Comparison of ENCODE assay signal across 9 cellular contexts in the genomic region with DNA sequence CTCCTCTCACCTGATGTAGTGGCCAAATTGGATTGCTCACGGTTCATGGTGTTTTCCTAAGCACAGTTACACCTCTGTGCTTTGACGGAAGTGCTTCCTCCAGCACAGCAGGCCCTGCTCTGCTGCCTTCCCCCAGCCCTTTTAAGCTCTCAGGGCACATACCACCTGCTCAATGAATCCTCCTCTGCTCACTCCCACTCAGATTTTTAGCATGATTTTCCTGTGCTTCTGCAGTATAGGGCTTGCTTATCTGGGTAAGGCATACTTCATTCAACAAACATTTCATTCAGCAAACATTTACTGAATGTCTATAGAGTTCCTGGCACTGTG.
DNase-seq lines count a peak whose midpoint lies in the region; ATAC-seq, FAIRE-seq and TF ChIP-seq lines count a peak whose summit lies in the region.
"Had no signal": no experiment of that assay in that cellular context is flagged by ENCODE, and none has a peak within 500 bp of the region (broad histone marks: within the 10 kb centered on the region; RNA-seq: fewer than 3 reads in every experiment).

No MANE protein-coding gene starts in this region.

- H3K27ac Mint-ChIP-seq in astrocyte (ENCODE audit: unreplicated experiment) = no peak overlapping the region

- H3K27ac ChIP-seq in astrocyte (ENCODE audit: low read depth, low read length) (no peak overlapping the region), stomach (peak overlapping the region; percentile 62 to 87 (median 80)), caudate nucleus (ENCODE audit: low read depth, low read length) (no peak overlapping the region)

- TF ChIP-seq POLR2A in stomach (IDR thresholded peaks at IDR 0.05) = no peak

- WGBS in stomach, 5 donors = 16 to 59% (median 29%) methylated on average over 2 of the region's 2 CpGs

- no peaks in the 10 kb centered on the region for H3K9me3 ChIP-seq in astrocyte (ENCODE audit: insufficient read depth, low read depth, low read length)
- no peaks in the 10 kb centered on the region for H3K9me3 ChIP-seq in stomach

- H3K36me3 ChIP-seq in astrocyte (ENCODE audit: insufficient read depth, low read length) (no peaks in the 10 kb centered on the region), stomach (no peaks in the 10 kb centered on the region)

- TF ChIP-seq RAD21 in Ishikawa (IDR thresholded peaks at IDR 0.05; ENCODE audit: low read depth) = no peak; the same call in 1 of the 2 replicates

- H3K4me3 ChIP-seq in astrocyte (ENCODE audit: insufficient read depth, low read depth, low read length) (no peak overlapping the region), stomach (no peak overlapping the region)

- TF ChIP-seq CTCF in astrocyte (IDR thresholded peaks at IDR 0.05; ENCODE audit: insufficient read depth, low read depth, low read length) (no peak), stomach (IDR thresholded peaks at IDR 0.05) (no peak)

- H3K9ac ChIP-seq in astrocyte (ENCODE audit: low read length) = no peak overlapping the region

- no peak for FAIRE-seq in astrocyte (lab: Jason Lieb, UNC)
- FAIRE-seq: frontal cortex had no signal

- ATAC-seq in activated T-cell treated with anti-CD3 and anti-CD28 coated beads, Interleukin-2, amount 50 U/mL, for 4 hours = peak; percentile 57 to 73

- no peak overlapping the region for H3K4me3 Mint-ChIP-seq in activated T-cell treated with anti-CD3 and anti-CD28 coated beads, Interleukin-2, amount 50 U/mL, for 4 hours
- H3K4me3 Mint-ChIP-seq in astrocyte (ENCODE audit: unreplicated experiment) = no peak overlapping the region

- H3K9me3 Mint-ChIP-seq in activated T-cell treated with anti-CD3 and anti-CD28 coated beads, Interleukin-2, amount 50 U/mL, for 4 hours = no peaks in the 10 kb centered on the region
- H3K9me3 Mint-ChIP-seq in astrocyte (ENCODE audit: unreplicated experiment) = peaks cover 5% of the 10 kb centered on the region

- H3K27me3 Mint-ChIP-seq in activated T-cell treated with anti-CD3 and anti-CD28 coated beads, Interleukin-2, amount 50 U/mL, for 4 hours (ENCODE audit: low read depth) = no peaks in the 10 kb centered on the region
- H3K27me3 Mint-ChIP-seq in astrocyte (ENCODE audit: low read depth, unreplicated experiment) = peaks cover 2% of the 10 kb centered on the region

- peak overlapping the region; percentile 8 for H3K4me2 ChIP-seq in astrocyte (ENCODE audit: low read length)

- H3K27me3 ChIP-seq in astrocyte (ENCODE audit: insufficient read depth, low read length) (no peaks in the 10 kb centered on the region), stomach (no peaks in the 10 kb centered on the region)

- H3K4me1 Mint-ChIP-seq in activated T-cell treated with anti-CD3 and anti-CD28 coated beads, Interleukin-2, amount 50 U/mL, for 4 hours (ENCODE audit: low read depth) = peaks cover 46% of the 10 kb centered on the region
- H3K4me1 Mint-ChIP-seq in astrocyte (ENCODE audit: low read depth, unreplicated experiment) = peaks cover 29% of the 10 kb centered on the region

- H3K4me1 ChIP-seq in astrocyte (ENCODE audit: insufficient read depth, low read length) (peaks cover 8% of the 10 kb centered on the region), stomach (peaks cover 35 to 45% (median 41%) of the 10 kb centered on the region in 4 donors)

- DNase-seq in activated T-cell treated with anti-CD3 and anti-CD28 coated beads, Interleukin-2, amount 50 U/mL, for 4 hours = peak; percentile 10
- DNase-seq in activated T-cell treated with anti-CD3 and anti-CD28 coated beads, Interleukin-2, amount 50 U/mL, for 1 hour = no peak
- DNase-seq in astrocyte (ENCODE audit: low read depth) (peak; percentile 81), stomach (no peak), mesenteric fat pad (ENCODE audit: low spot score) (no peak), caudate nucleus (lab: John Stamatoyannopoulos, UW) (no peak), Ammon's horn (ENCODE audit: low spot score) (no peak)

- H2AFZ ChIP-seq in astrocyte (ENCODE audit: low read depth, low read length) = no peak overlapping the region

- no peaks in the 10 kb centered on the region for H4K20me1 ChIP-seq in astrocyte (ENCODE audit: insufficient read depth, low read length)

- peak; percentile 95 for TF ChIP-seq EP300 in Ishikawa (IDR thresholded peaks at IDR 0.05; ENCODE audit: borderline replicate concordance)
- TF ChIP-seq EP300 in stomach (IDR thresholded peaks at IDR 0.05) = no peak

- intact Hi-C loops in stomach (cut with DNase I; ENCODE audit: low total_unique reads) = no loop called here

- H3K79me2 ChIP-seq in astrocyte (ENCODE audit: insufficient read depth, low read length) = no peaks in the 10 kb centered on the region

- H3K36me3 Mint-ChIP-seq in activated T-cell treated with anti-CD3 and anti-CD28 coated beads, Interleukin-2, amount 50 U/mL, for 4 hours (ENCODE audit: insufficient read depth) = no peaks in the 10 kb centered on the region
- H3K36me3 Mint-ChIP-seq in astrocyte (ENCODE audit: low read depth, unreplicated experiment) = no peaks in the 10 kb centered on the region

TF ChIP-seq in Ishikawa, 13 proteins besides CTCF, POLR2A, EP300 and RAD21:
- TF ChIP-seq TEAD4 (IDR thresholded peaks at IDR 0.05) (peak; percentile 93), CEBPB (IDR thresholded peaks at IDR 0.05) (0 out of 2 replicates have a peak, but pooled peaks have one; percentile 24), TAF1 (IDR thresholded peaks at IDR 0.05; ENCODE audit: low read depth) (no peak), NFIC (IDR thresholded peaks at IDR 0.05) (peak; percentile 87), FOXM1 (IDR thresholded peaks at IDR 0.05; ENCODE audit: borderline replicate concordance, low read depth) (peak; percentile 89), REST (IDR thresholded peaks at IDR 0.05; ENCODE audit: low read depth) (no peak), ZBTB7A (IDR thresholded peaks at IDR 0.05; ENCODE audit: low read depth) (no peak), YY1 (IDR thresholded peaks at IDR 0.05; ENCODE audit: low read depth) (no peak), TCF12 (IDR thresholded peaks at IDR 0.05; ENCODE audit: low read depth) (peak; percentile 94), MAX (IDR thresholded peaks at IDR 0.05) (peak; percentile 34), CREB1 (IDR thresholded peaks at IDR 0.05; ENCODE audit: low read depth) (no peak), EGR1 (IDR thresholded peaks at IDR 0.05) (peak; percentile 74; the same call in 1 of the 2 replicates)
- TF ChIP-seq, protein P1, sequence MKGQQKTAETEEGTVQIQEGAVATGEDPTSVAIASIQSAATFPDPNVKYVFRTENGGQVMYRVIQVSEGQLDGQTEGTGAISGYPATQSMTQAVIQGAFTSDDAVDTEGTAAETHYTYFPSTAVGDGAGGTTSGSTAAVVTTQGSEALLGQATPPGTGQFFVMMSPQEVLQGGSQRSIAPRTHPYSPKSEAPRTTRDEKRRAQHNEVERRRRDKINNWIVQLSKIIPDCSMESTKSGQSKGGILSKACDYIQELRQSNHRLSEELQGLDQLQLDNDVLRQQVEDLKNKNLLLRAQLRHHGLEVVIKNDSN (IDR thresholded peaks at IDR 0.05) = peak; percentile 43

Comparison
In these comparisons a context has a peak if more than half of its experiments do, and no peak if none do; other contexts are left out.
1. DNase-seq: peak in activated T-cell treated with anti-CD3 and anti-CD28 coated beads, Interleukin-2, amount 50 U/mL, for 4 hours (single experiment) and astrocyte (single experiment); none in activated T-cell treated with anti-CD3 and anti-CD28 coated beads, Interleukin-2, amount 50 U/mL, for 1 hour (single experiment), stomach (single experiment), mesenteric fat pad (single experiment), caudate nucleus (0 of 61) and Ammon's horn (single experiment).
2. H3K27ac ChIP-seq: peak in stomach (5 of 5); none in astrocyte (single experiment) and caudate nucleus (single experiment).